In the genomic region with DNA sequence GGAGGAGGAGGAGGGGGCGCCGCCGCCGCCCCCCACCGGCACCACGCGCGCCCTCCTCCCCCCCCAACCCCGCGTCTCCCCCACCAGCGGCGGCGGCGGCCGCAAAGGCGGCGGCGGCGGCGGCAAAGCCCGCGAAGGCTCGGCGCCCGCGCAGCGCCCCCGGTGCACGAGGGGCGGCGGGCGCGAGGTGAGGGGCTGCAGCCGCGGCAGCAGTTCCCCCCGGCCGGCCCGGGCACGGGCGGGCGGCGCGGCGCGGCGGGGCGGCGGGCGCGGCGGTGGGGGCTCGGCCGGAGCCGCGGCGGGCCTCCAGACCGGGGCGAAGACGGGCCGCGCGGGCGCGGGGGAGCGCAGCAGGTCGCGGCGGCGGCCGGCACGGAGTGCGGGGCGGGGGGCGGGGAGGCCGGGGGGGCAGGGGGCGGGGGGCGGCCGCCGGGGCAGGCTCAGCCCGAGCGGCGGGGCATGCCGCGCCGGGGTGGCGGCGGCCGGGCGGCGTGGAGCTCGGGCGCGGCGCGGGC, we compare ENCODE assay signal across 1 cellular context.
TF ChIP-seq lines count a peak whose summit lies in the region.

No MANE protein-coding gene starts in this region.

TF ChIP-seq in HCT116, 20 proteins besides CTCF, POLR2A, EP300 and RAD21 (continued from another document):
- TF ChIP-seq REST (IDR thresholded peaks at IDR 0.05; ENCODE audit: low read depth) = no peak
- TF ChIP-seq, protein P1, sequence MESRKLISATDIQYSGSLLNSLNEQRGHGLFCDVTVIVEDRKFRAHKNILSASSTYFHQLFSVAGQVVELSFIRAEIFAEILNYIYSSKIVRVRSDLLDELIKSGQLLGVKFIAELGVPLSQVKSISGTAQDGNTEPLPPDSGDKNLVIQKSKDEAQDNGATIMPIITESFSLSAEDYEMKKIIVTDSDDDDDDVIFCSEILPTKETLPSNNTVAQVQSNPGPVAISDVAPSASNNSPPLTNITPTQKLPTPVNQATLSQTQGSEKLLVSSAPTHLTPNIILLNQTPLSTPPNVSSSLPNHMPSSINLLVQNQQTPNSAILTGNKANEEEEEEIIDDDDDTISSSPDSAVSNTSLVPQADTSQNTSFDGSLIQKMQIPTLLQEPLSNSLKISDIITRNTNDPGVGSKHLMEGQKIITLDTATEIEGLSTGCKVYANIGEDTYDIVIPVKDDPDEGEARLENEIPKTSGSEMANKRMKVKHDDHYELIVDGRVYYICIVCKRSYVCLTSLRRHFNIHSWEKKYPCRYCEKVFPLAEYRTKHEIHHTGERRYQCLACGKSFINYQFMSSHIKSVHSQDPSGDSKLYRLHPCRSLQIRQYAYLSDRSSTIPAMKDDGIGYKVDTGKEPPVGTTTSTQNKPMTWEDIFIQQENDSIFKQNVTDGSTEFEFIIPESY (IDR thresholded peaks at IDR 0.05; ENCODE audit: extremely low read depth, insufficient replicate concordance, low read length) = no peak
TF ChIP-seq in HCT116: peak in this region for 0.
